In genomic region chr3:108221403-108221802, GRCh38 we compare ENCODE assay signal across 1 cellular context.
TF ChIP-seq lines count a peak whose summit lies in the region.

No MANE protein-coding gene starts in this region.

TF ChIP-seq in HEK293, 187 proteins besides CTCF, POLR2A, EP300 and RAD21 (continued from another document):
- TF ChIP-seq PRDM10 (tag by site-specific recombination; IDR thresholded peaks at IDR 0.05) (no peak), ZNF311 (tag by site-specific recombination; IDR thresholded peaks at IDR 0.05; ENCODE audit: borderline replicate concordance) (no peak), ZFHX2 (tag by site-specific recombination; conservative IDR thresholded peaks at IDR 0.05) (no peak), ZNF530 (tag by site-specific recombination; IDR thresholded peaks at IDR 0.05; ENCODE audit: low read depth) (no peak), ZNF664 (tag by site-specific recombination; IDR thresholded peaks at IDR 0.05) (no peak)
TF ChIP-seq in HEK293: peak in this region for 0.
